ENCODE assay signal across 27 cellular contexts in the genomic region with DNA sequence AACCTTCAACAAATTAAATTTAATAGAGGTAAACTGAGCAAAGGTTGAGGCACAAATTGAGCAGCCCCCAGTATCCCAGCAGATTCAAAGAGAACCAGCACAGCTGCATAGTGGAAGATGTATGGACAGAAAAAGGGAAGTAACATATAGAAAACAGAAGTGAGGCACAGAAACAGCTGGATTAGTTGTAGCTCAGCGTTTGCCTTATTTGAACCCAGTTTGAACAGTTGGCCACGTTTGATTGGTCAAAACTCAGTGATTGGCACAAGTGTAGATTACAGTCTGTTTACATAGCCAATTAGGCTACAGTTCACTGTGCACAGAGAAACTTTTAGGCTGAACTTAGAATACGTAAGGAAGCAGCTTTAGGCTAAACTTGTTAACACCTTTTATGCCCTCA.
"Had no signal": no experiment of that assay in that cellular context is flagged by ENCODE, and none has a peak within 500 bp of the region (broad histone marks: within the 10 kb centered on the region; RNA-seq: fewer than 3 reads in every experiment).

No MANE protein-coding gene starts in this region.

- H3K27ac ChIP-seq: Peyer's patch had no signal

- H3K27ac Mint-ChIP-seq: activated CD8-positive, alpha-beta T cell treated with anti-CD3 and anti-CD28 coated beads for 36 hours; activated naive CD4-positive, alpha-beta T cell treated with anti-CD3 and anti-CD28 coated beads, Interleukin-2, amount 50 U/mL, for 24 hours; activated T-helper 1 cell treated with anti-CD3 and anti-CD28 coated beads, Interleukin-12 subunit alpha, Interleukin-12 subunit beta, Interleukin-2, Interleukin-4 antibody, amounts not matched to agents 30 ng/mL and 10 ng/mL and 1 ng/mL, durations not matched to agents 14 hours and 24 hours and 36 hours; T-helper 17 cell had no signal

- H3K9me3 Mint-ChIP-seq: activated naive CD4-positive, alpha-beta T cell treated with anti-CD3 and anti-CD28 coated beads, Interleukin-2, amount 50 U/mL, for 24 hours had no signal

- H3K4me3 ChIP-seq: Peyer's patch had no signal

- H3K27me3 Mint-ChIP-seq: activated CD8-positive, alpha-beta T cell treated with anti-CD3 and anti-CD28 coated beads for 36 hours; activated naive CD4-positive, alpha-beta T cell treated with anti-CD3 and anti-CD28 coated beads, Interleukin-2, amount 50 U/mL, for 24 hours; central memory CD8-positive, alpha-beta T cell; T-helper 17 cell had no signal

- ATAC-seq: activated CD4-positive, CD25-positive, alpha-beta regulatory T cell treated with anti-CD3 and anti-CD28 coated beads, Interleukin-2, amount 50 U/mL, for 24 hours; activated CD8-positive, alpha-beta T cell treated with anti-CD3 and anti-CD28 coated beads for 36 hours; T-helper 17 cell had no signal

- H3K4me1 ChIP-seq: Peyer's patch had no signal

- DNase-seq: activated CD4-positive, alpha-beta T cell treated with anti-CD3 and anti-CD28 coated beads for 4 hours; activated CD8-positive, alpha-beta memory T cell treated with anti-CD3 and anti-CD28 coated beads, Interleukin-2, amount 50 U/mL, for 4 hours; activated CD8-positive, alpha-beta T cell treated with anti-CD3 and anti-CD28 coated beads for 36 hours; activated effector memory CD4-positive, alpha-beta T cell treated with Interleukin-2 at 50 U/mL for 16 hours; activated naive CD4-positive, alpha-beta T cell; activated T-cell treated with anti-CD3 and anti-CD28 coated beads, Interleukin-2, amount 50 U/mL, for 1 hour; aorta; cortex of kidney; IMR-90; KG1; NCI-H1092 treated with DMSO at 0.1 percent for 48 hours; NCI-H1417 treated with DMSO at 0.1 percent for 48 hours; NCI-H1694; NCI-H2029; NCI-H345; NCI-H510A; NCI-H526 treated with DMSO at 0.1 percent for 48 hours; NCI-H82; NK-92 treated with Interleukin-12 subunit alpha and Interleukin-12 subunit beta, amount 100 ng/mL, for 24 hours; Peyer's patch; SHP77; T-helper 17 cell; T1000 had no signal

- H3K36me3 ChIP-seq: Peyer's patch had no signal

- H3K4me1 Mint-ChIP-seq: activated naive CD4-positive, alpha-beta T cell treated with anti-CD3 and anti-CD28 coated beads, Interleukin-2, amount 50 U/mL, for 24 hours; central memory CD8-positive, alpha-beta T cell; T-helper 17 cell had no signal

- H3K4me3 Mint-ChIP-seq: activated CD8-positive, alpha-beta T cell treated with anti-CD3 and anti-CD28 coated beads for 36 hours; activated naive CD4-positive, alpha-beta T cell treated with anti-CD3 and anti-CD28 coated beads, Interleukin-2, amount 50 U/mL, for 24 hours; activated T-helper 1 cell treated with anti-CD3 and anti-CD28 coated beads, Interleukin-12 subunit alpha, Interleukin-12 subunit beta, Interleukin-2, Interleukin-4 antibody, amounts not matched to agents 30 ng/mL and 10 ng/mL and 1 ng/mL, durations not matched to agents 14 hours and 24 hours and 36 hours; central memory CD8-positive, alpha-beta T cell; T-helper 17 cell had no signal
